8 cellular contexts compared by ENCODE assay signal in the genomic region with DNA sequence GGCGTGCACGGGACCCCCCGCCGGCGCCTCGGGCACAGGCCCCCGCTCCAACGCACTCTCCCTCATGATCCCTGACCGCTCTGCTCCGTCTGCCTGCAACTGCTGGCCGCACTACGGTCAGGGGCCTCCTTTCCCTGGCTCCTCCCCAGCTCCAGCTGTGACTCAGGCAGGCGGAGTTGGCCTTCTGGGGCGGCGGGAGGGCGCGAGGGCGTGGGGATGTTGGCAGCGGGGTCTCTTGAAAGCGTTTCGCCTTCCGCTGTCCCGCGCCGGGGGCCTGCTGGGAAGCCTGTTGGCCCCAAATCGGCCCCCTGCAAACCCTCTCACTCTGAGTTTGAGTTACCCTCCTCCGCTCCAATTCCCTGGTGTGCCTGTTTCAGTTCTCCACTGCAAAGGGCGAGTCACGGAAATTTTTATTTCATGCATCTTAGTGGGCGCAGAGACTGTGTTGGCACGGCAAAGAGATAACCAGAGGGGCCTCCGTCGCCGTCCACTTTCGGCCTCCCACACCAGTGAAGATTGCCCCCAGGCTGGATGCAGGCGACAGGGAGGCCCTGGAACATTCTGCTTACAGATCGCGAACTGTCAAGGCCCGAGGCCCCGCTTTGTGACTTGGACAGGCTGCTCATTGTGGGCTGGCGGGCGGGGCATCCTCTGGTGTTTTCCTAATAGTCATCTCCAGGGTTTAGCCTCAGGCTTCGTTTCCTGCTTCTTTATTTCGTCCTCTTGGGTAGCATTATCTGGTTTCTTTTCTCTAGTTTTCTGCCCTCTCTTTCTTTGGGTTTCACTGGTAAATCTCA. TPM values are rescaled to one million over a fixed set of nuclear protein-coding genes. Genes with fewer than 3 reads are reported as not detected.
A peak's percentile ranks its signal among the peaks of the same experiment; 100 is the strongest.
DNase-seq lines count a peak whose midpoint lies in the region; ATAC-seq, FAIRE-seq and TF ChIP-seq lines count a peak whose summit lies in the region.

A gene with protein sequence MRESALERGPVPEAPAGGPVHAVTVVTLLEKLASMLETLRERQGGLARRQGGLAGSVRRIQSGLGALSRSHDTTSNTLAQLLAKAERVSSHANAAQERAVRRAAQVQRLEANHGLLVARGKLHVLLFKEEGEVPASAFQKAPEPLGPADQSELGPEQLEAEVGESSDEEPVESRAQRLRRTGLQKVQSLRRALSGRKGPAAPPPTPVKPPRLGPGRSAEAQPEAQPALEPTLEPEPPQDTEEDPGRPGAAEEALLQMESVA (minus strand): TSS at position 91 of the 797 bp plus-strand sequence. CDS start 25 bp downstream, at position 66.

- H3K36me3 ChIP-seq in endothelial cell of umbilical vein (ENCODE audit: control insufficient read depth in 2 of 2, extremely low read depth in 1 of 2, insufficient read depth in 2 of 2, low read length in 2 of 2), result no peaks in the 10 kb centered on the region
- no peaks in the 10 kb centered on the region for H3K36me3 ChIP-seq in subcutaneous abdominal adipose tissue (ENCODE audit: control insufficient read depth in 5 of 5, insufficient read depth in 5 of 5, low read length in 5 of 5)
- no peaks in the 10 kb centered on the region for H3K36me3 ChIP-seq in SJCRH30

- H3K4me3 Mint-ChIP-seq in mesothelial cell of epicardium, result peak within 1 kb of the TSS; percentile 77

- dilution Hi-C loops in endothelial cell of umbilical vein (cut with MboI; ENCODE audit: extremely low pct_ligation_motif_present, low sequenced_read_pairs), result no loop called here

- H3K9me1 ChIP-seq in endothelial cell of umbilical vein (replicated peaks; ENCODE audit: control insufficient read depth, extremely low read depth, insufficient read depth, low read length), result no peaks in the 10 kb centered on the region

- no peaks in the 10 kb centered on the region for H3K27me3 ChIP-seq in endothelial cell of umbilical vein (ENCODE audit: control insufficient read depth in 2 of 2, insufficient read depth in 2 of 2, low read length in 2 of 2)
- H3K27me3 ChIP-seq in subcutaneous abdominal adipose tissue (ENCODE audit: control insufficient read depth in 5 of 5, insufficient read depth in 4 of 5, low read length in 5 of 5), result no peaks in the 10 kb centered on the region
- no peaks in the 10 kb centered on the region for H3K27me3 ChIP-seq in SJCRH30

- H3K4me1 ChIP-seq in endothelial cell of umbilical vein (ENCODE audit: control insufficient read depth, extremely low read depth, insufficient read depth, low read length) (peaks cover 36% of the 10 kb centered on the region), subcutaneous abdominal adipose tissue (ENCODE audit: control insufficient read depth in 5 of 5, insufficient read depth in 5 of 5, low read length in 5 of 5) (peaks cover 4 to 61% (median 50%) of the 10 kb centered on the region in 5 donors), SJCRH30 (peaks cover 9% of the 10 kb centered on the region)

- H3K9ac ChIP-seq in endothelial cell of umbilical vein (replicated peaks; ENCODE audit: extremely low read depth, insufficient read depth, low read length), result peak within 1 kb of the TSS; percentile 81
- peak within 1 kb of the TSS; percentile 41 to 90 (median 84) for H3K9ac ChIP-seq in subcutaneous abdominal adipose tissue (ENCODE audit: low read length in 5 of 5)

- peaks cover 12% of the 10 kb centered on the region for H3K79me2 ChIP-seq in endothelial cell of umbilical vein (ENCODE audit: control insufficient read depth, insufficient read depth, low read length)

- no peaks in the 10 kb centered on the region for H3K9me3 ChIP-seq in endothelial cell of umbilical vein (replicated peaks; ENCODE audit: control insufficient read depth, insufficient read depth, low read length)
- no peaks in the 10 kb centered on the region for H3K9me3 ChIP-seq in subcutaneous abdominal adipose tissue (ENCODE audit: control insufficient read depth in 5 of 5, low read length in 5 of 5)
- H3K9me3 ChIP-seq in SJCRH30 (replicated peaks), result no peaks in the 10 kb centered on the region

- intact Hi-C loops in endothelial cell of umbilical vein (cut with micrococcal nuclease), result loop anchor here (1.0 to 10.0 kb wide), 4 partner anchors 70 to 1284 kb away; partner anchors contain the start of genes SMPD1, TRIM22 and TRIM5

- H2AFZ ChIP-seq in endothelial cell of umbilical vein (ENCODE audit: low read depth, low read length), result peak within 1 kb of the TSS; percentile 24

- peaks cover 21% of the 10 kb centered on the region for H3K27me3 Mint-ChIP-seq in mesothelial cell of epicardium (ENCODE audit: low read depth)

- H3K36me3 Mint-ChIP-seq in mesothelial cell of epicardium, result no peaks in the 10 kb centered on the region

- H4K20me1 ChIP-seq in endothelial cell of umbilical vein (replicated peaks; ENCODE audit: control insufficient read depth, extremely low read depth, insufficient read depth, low read length), result no peaks in the 10 kb centered on the region

- H3K27ac ChIP-seq in endothelial cell of umbilical vein (ENCODE audit: insufficient read depth, low read depth, low read length) (peak within 1 kb of the TSS; percentile 83), subcutaneous abdominal adipose tissue (ENCODE audit: low read depth, low read length) (peak within 1 kb of the TSS; percentile 98), SJCRH30 (no peak within 1 kb of the TSS)

- TF ChIP-seq CTCF in endothelial cell of umbilical vein (IDR thresholded peaks at IDR 0.05; ENCODE audit: extremely low read depth in 1 of 2, insufficient read depth in 1 of 2, low read depth in 1 of 2, low read length in 2 of 2) (no peak), mesothelial cell of epicardium (IDR thresholded peaks at IDR 0.05; ENCODE audit: unreplicated experiment) (no peak)

- POLR2A ChIA-PET in endothelial cell of umbilical vein (lab: Charles Lee), result no interaction called here

- peak; percentile 87 for FAIRE-seq in endothelial cell of umbilical vein (lab: Jason Lieb, UNC)

- peak within 1 kb of the TSS; percentile 19 to 76 (median 53) for H3K4me3 ChIP-seq in endothelial cell of umbilical vein (replicated peaks in 1 of 3; ENCODE audit: insufficient read depth in 1 of 3, low read depth in 1 of 3, low read length in 3 of 3)
- H3K4me3 ChIP-seq in subcutaneous abdominal adipose tissue (ENCODE audit: low read depth in 1 of 5, low read length in 5 of 5), result peak within 1 kb of the TSS; percentile 79 to 96 (median 86)
- no peak within 1 kb of the TSS for H3K4me3 ChIP-seq in SJCRH30

- no peaks in the 10 kb centered on the region for H3K9me3 Mint-ChIP-seq in mesothelial cell of epicardium

- peak within 1 kb of the TSS; percentile 84 for H3K27ac Mint-ChIP-seq in mesothelial cell of epicardium

- peak; percentile 38 to 57 for DNase-seq in activated CD4-positive, alpha-beta T cell treated with anti-CD3 and anti-CD28 coated beads, Interleukin-2, amount 50 U/mL, for 24 hours (ENCODE audit: low read depth in 1 of 2, low spot score in 1 of 2)
- peak; percentile 79 for DNase-seq in endothelial cell of umbilical vein (ENCODE audit: low read depth, low spot score)
- DNase-seq in mesothelial cell of epicardium (ENCODE audit: low spot score in 2 of 2, unreplicated experiment in 2 of 2), result peak; percentile 25 to 54
- no peak for DNase-seq in SJCRH30
- DNase-seq in effector CD4-positive, alpha-beta T cell, result no peak

- H3K4me2 ChIP-seq in endothelial cell of umbilical vein (ENCODE audit: insufficient read depth, low read length), result peak within 1 kb of the TSS; percentile 92

- TF ChIP-seq POLR2A in endothelial cell of umbilical vein (IDR thresholded peaks at IDR 0.05; ENCODE audit: low read depth, low read length), result peak; percentile 96

- BruUV-seq in endothelial cell of umbilical vein (replicated peaks; lab: Mats Ljungman, UMichigan), result no TSS peak

- CTCF ChIA-PET in endothelial cell of umbilical vein (lab: Charles Lee), result interaction anchor here (0.7 to 8.0 kb wide), 9 partner anchors 22 to 297 kb away, joined by 3 to 75 read pairs (median 8); no protein-coding TSS in a partner anchor

- peak; percentile 55 for ATAC-seq in GM18909 (IDR thresholded peaks at IDR 0.05; ENCODE audit: poor library complexity, unreplicated experiment)
- peak; percentile 37 for ATAC-seq in HG03103 (IDR thresholded peaks at IDR 0.05; ENCODE audit: low read depth, unreplicated experiment)

- H3K4me1 Mint-ChIP-seq in mesothelial cell of epicardium, result peaks cover 34% of the 10 kb centered on the region

TF ChIP-seq in endothelial cell of umbilical vein, 7 proteins besides CTCF, POLR2A, EP300 and RAD21:
- TF ChIP-seq MYC (IDR thresholded peaks at IDR 0.05; ENCODE audit: low read depth, low read length), result no peak
- peak; percentile 96 for TF ChIP-seq POLR2AphosphoS5 (IDR thresholded peaks at IDR 0.05; ENCODE audit: insufficient read depth, low read depth, low read length)
- no peak for TF ChIP-seq EZH2 (IDR thresholded peaks at IDR 0.05; ENCODE audit: borderline replicate concordance, low read depth, low read length, severe bottlenecking)
- TF ChIP-seq JUN (IDR thresholded peaks at IDR 0.05; ENCODE audit: borderline replicate concordance, insufficient read depth, insufficient read length, low read depth), result no peak
- TF ChIP-seq FOS (IDR thresholded peaks at IDR 0.05; ENCODE audit: borderline replicate concordance, insufficient read depth, low read length), result peak; percentile 58
- TF ChIP-seq GATA2 (IDR thresholded peaks at IDR 0.05; ENCODE audit: insufficient read depth, insufficient read length, low read depth, low read length), result no peak

RNA-seq across cellular contexts. Expression of the gene that starts here (rescaled TPM):
- total RNA-seq in endothelial cell of umbilical vein (153 and 164 TPM in 2 replicates), mesothelial cell of epicardium (15.3 to 16.4 TPM (median 16.3 TPM) in 3 replicates)
- polyA plus RNA-seq in endothelial cell of umbilical vein, result 221 and 241 TPM in 2 replicates
- 93.2 and 148 TPM in 2 replicates for polyA plus RNA-seq in endothelial cell of umbilical vein (2011; cell fraction: cytosol; rRNA removed)
- polyA plus RNA-seq in endothelial cell of umbilical vein (2011; cell fraction: nucleus; rRNA removed), result 50.3 and 61.3 TPM in 2 replicates
- polyA plus RNA-seq in endothelial cell of umbilical vein (2012), result 90.3 and 91.1 TPM in 2 replicates
- polyA minus RNA-seq in endothelial cell of umbilical vein, result 21.3 and 31.6 TPM in 2 replicates
- polyA minus RNA-seq in endothelial cell of umbilical vein (2011; cell fraction: cytosol; rRNA and poly(A)+ RNA removed), result 14.2 TPM
- polyA minus RNA-seq in endothelial cell of umbilical vein (2011; cell fraction: nucleus; rRNA and poly(A)+ RNA removed), result 12.1 and 21.8 TPM in 2 replicates
- total RNA-seq in SJCRH30 (2014; rRNA removed; shearing (Covaris generic)), result not detected in 2 replicates

Comparison
In these comparisons a context has a peak if more than half of its experiments do, and no peak if none do; other contexts are left out.
1. RNA of the gene that starts here (total RNA-seq): 153 to 164 TPM in endothelial cell of umbilical vein and 15.3 to 16.4 TPM in mesothelial cell of epicardium; not detected in SJCRH30; every median in the first group is over 10 times any median in the second.
2. DNase-seq: peak in activated CD4-positive, alpha-beta T cell treated with anti-CD3 and anti-CD28 coated beads, Interleukin-2, amount 50 U/mL, for 24 hours (2 of 2), endothelial cell of umbilical vein (single experiment) and mesothelial cell of epicardium (2 of 2); none in SJCRH30 (0 of 2) and effector CD4-positive, alpha-beta T cell (single experiment).